1 cellular context compared by ENCODE assay signal in the genomic region with DNA sequence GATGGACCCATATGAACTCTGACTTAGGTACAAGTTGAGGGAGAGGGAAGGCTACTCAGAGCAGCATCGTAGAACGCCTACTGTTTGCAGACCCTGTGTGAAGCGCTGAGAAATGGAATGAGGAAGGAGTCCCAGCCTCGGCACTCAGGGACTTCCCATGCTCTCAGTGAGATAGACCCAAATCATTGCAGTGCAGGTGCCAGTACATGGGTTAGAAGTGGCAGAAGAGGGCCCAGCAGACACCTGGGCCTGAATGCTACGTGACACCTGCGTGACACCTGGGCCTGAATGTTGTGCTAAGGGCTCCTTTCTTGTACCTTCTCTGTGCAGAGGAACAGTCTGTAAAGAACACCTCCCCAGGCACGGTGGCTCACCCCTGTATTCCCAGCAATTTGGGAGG.
TF ChIP-seq lines count a peak whose summit lies in the region.

No MANE protein-coding gene starts in this region.

TF ChIP-seq in IMR-90, 13 proteins besides CTCF, POLR2A, EP300 and RAD21:
- TF ChIP-seq MAZ (IDR thresholded peaks at IDR 0.05; ENCODE audit: borderline replicate concordance, low read depth, low read length): no peak
- TF ChIP-seq, protein P1, sequence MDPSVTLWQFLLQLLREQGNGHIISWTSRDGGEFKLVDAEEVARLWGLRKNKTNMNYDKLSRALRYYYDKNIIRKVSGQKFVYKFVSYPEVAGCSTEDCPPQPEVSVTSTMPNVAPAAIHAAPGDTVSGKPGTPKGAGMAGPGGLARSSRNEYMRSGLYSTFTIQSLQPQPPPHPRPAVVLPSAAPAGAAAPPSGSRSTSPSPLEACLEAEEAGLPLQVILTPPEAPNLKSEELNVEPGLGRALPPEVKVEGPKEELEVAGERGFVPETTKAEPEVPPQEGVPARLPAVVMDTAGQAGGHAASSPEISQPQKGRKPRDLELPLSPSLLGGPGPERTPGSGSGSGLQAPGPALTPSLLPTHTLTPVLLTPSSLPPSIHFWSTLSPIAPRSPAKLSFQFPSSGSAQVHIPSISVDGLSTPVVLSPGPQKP (IDR thresholded peaks at IDR 0.05; ENCODE audit: borderline replicate concordance, low read depth, low read length): no peak
- TF ChIP-seq CEBPB (IDR thresholded peaks at IDR 0.05; ENCODE audit: low read depth, low read length): no peak
- no peak for TF ChIP-seq RFX5 (IDR thresholded peaks at IDR 0.05; ENCODE audit: low read depth, low read length)
- TF ChIP-seq SMC3 (IDR thresholded peaks at IDR 0.05; ENCODE audit: low read depth, low read length): no peak
